ENCODE assay signal across 9 cellular contexts in the genomic region with DNA sequence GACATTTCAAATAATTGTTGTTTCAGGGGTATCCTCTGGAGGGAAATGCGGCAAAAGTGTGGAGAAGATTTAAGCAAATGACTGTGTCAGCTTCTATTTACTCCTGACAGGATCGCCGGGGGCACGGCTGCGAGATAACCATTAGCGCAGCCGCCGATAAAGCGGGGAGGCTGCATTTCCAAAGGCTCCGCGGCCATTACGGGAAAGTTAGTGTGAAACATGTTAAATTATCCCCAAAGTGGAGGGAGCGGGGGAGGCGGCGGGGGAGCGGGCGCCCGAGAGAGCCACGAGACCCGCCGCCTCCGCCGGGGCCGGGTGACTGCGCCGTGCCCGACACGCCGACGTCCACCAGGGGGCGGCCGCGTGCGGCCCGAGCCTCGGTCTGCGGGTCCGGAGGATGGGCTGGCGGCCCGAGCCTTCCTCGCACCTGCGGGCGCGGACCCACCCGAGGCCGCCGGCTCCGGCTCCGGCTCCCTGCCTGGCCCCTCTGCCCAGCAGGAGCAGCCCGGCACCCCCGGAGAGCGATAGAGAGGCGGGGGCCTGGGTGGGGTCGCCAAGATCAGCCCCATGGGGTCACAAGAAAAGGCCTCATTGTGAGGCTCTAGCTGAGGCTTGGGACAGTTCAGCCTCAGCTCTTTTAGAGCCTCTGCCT.
A peak's percentile ranks its signal among the peaks of the same experiment; 100 is the strongest.
DNase-seq lines count a peak whose midpoint lies in the region; ATAC-seq and TF ChIP-seq lines count a peak whose summit lies in the region.
"Had no signal": no experiment of that assay in that cellular context is flagged by ENCODE, and none has a peak within 500 bp of the region (broad histone marks: within the 10 kb centered on the region; RNA-seq: fewer than 3 reads in every experiment).

No MANE protein-coding gene starts in this region.

- peaks cover 41% of the 10 kb centered on the region for H3K27me3 Mint-ChIP-seq in activated naive CD8-positive, alpha-beta T cell

- H3K4me1 ChIP-seq in RWPE2 (ENCODE audit: insufficient read depth, poor library complexity, severe bottlenecking) = no peaks in the 10 kb centered on the region

- no peak overlapping the region for H3K27ac Mint-ChIP-seq in activated naive CD8-positive, alpha-beta T cell
- H3K27ac Mint-ChIP-seq: activated naive CD4-positive, alpha-beta T cell treated with anti-CD3 and anti-CD28 coated beads, Interleukin-2, amount 50 U/mL, for 24 hours had no signal

- H3K27me3 ChIP-seq in RWPE2 (ENCODE audit: insufficient read depth, poor library complexity, severe bottlenecking) = peaks cover 65% of the 10 kb centered on the region

- no peaks in the 10 kb centered on the region for H3K9me3 ChIP-seq in RWPE2 (ENCODE audit: severe bottlenecking)

- no peak overlapping the region for H3K27ac ChIP-seq in RWPE2 (ENCODE audit: poor library complexity, severe bottlenecking)

- peak; percentile 55 for ATAC-seq in GM18867 (IDR thresholded peaks at IDR 0.05; ENCODE audit: unreplicated experiment)
- peak; percentile 56; the same call in 2 of the 3 replicates for ATAC-seq in RWPE2 (ENCODE audit: low read depth)
- ATAC-seq in HG03097 (IDR thresholded peaks at IDR 0.05; ENCODE audit: low FRiP score, unreplicated experiment) = no peak

- H3K4me3 Mint-ChIP-seq in activated naive CD8-positive, alpha-beta T cell = peak overlapping the region; percentile 35
- H3K4me3 Mint-ChIP-seq: activated naive CD4-positive, alpha-beta T cell treated with anti-CD3 and anti-CD28 coated beads, Interleukin-2, amount 50 U/mL, for 24 hours had no signal

- DNase-seq in RWPE2 (ENCODE audit: low spot score) = no peak
- peak; percentile 77 for DNase-seq in iPS-NIHi7 (ENCODE audit: extremely low spot score)
- DNase-seq in stimulated activated CD8-positive, alpha-beta memory T cell treated with anti-CD3 and anti-CD28 coated beads, Interleukin-12 subunit alpha, Interleukin-12 subunit beta, amount 100 ng/mL, for 1 hour (ENCODE audit: low read depth) = peak; percentile 28
- no peak for DNase-seq in HCEC 1CT
- no peak for DNase-seq in NOMO-1 (lab: John Stamatoyannopoulos, UW; ENCODE audit: unreplicated experiment in 2 of 2)

- H3K4me3 ChIP-seq in RWPE2 (ENCODE audit: severe bottlenecking) = no peak overlapping the region

- H3K9me3 Mint-ChIP-seq in activated naive CD8-positive, alpha-beta T cell (ENCODE audit: low read depth) = no peaks in the 10 kb centered on the region
- H3K9me3 Mint-ChIP-seq: activated naive CD4-positive, alpha-beta T cell treated with anti-CD3 and anti-CD28 coated beads, Interleukin-2, amount 50 U/mL, for 24 hours had no signal

- H3K36me3 ChIP-seq in RWPE2 (ENCODE audit: low read depth) = no peaks in the 10 kb centered on the region

- TF ChIP-seq CTCF in RWPE2 (IDR thresholded peaks at IDR 0.05; ENCODE audit: poor library complexity, severe bottlenecking) = peak; percentile 75

- H3K36me3 Mint-ChIP-seq in activated naive CD8-positive, alpha-beta T cell = no peaks in the 10 kb centered on the region
- H3K36me3 Mint-ChIP-seq: activated naive CD4-positive, alpha-beta T cell treated with anti-CD3 and anti-CD28 coated beads, Interleukin-2, amount 50 U/mL, for 24 hours had no signal

- peaks cover 5% of the 10 kb centered on the region for H3K4me1 Mint-ChIP-seq in activated naive CD8-positive, alpha-beta T cell (ENCODE audit: low read depth)

Comparison
In these comparisons a context has a peak if more than half of its experiments do, and no peak if none do; other contexts are left out.
1. DNase-seq: peak in iPS-NIHi7 (single experiment) and stimulated activated CD8-positive, alpha-beta memory T cell treated with anti-CD3 and anti-CD28 coated beads, Interleukin-12 subunit alpha, Interleukin-12 subunit beta, amount 100 ng/mL, for 1 hour (single experiment); none in RWPE2 (single experiment), HCEC 1CT (single experiment) and NOMO-1 (0 of 2).